11 cellular contexts compared by ENCODE assay signal in genomic region chr7:25847331-25848070, GRCh38.
DNase-seq lines count a peak whose midpoint lies in the region; ATAC-seq and TF ChIP-seq lines count a peak whose summit lies in the region.
"Had no signal": no experiment of that assay in that cellular context is flagged by ENCODE, and none has a peak within 500 bp of the region (broad histone marks: within the 10 kb centered on the region; RNA-seq: fewer than 3 reads in every experiment).

No MANE protein-coding gene starts in this region.

- H3K4me1 Mint-ChIP-seq in T-helper 2 cell treated with Interferon-gamma antibody and Interleukin-4, amounts not matched to agents 5 μg/mL and 100 μg/mL, for 36 hours (ENCODE audit: low read depth) = peaks cover 4% of the 10 kb centered on the region

- H3K27me3 Mint-ChIP-seq in T-helper 2 cell treated with Interferon-gamma antibody and Interleukin-4, amounts not matched to agents 5 μg/mL and 100 μg/mL, for 36 hours (ENCODE audit: low read depth) = peaks cover 45% of the 10 kb centered on the region

- 65% methylated on average over 6 of the region's 6 CpGs for WGBS in prostate gland

- ATAC-seq in GM21447 (IDR thresholded peaks at IDR 0.05; ENCODE audit: unreplicated experiment) = no peak

- H3K27ac ChIP-seq in prostate gland = peak overlapping the region; percentile 15 to 19

- no peak for TF ChIP-seq POLR2A in prostate gland (IDR thresholded peaks at IDR 0.05)

- H3K27ac Mint-ChIP-seq in T-helper 2 cell treated with Interferon-gamma antibody and Interleukin-4, amounts not matched to agents 5 μg/mL and 100 μg/mL, for 36 hours = no peak overlapping the region
- H3K27ac Mint-ChIP-seq: activated naive CD8-positive, alpha-beta T cell treated with anti-CD3 and anti-CD28 coated beads, Interleukin-2, amount 10 ng/mL, durations not matched to agents 7 days and 5 days had no signal

- peaks cover 9% of the 10 kb centered on the region for H3K4me1 ChIP-seq in prostate gland (replicated peaks)

- peaks cover 4% of the 10 kb centered on the region for H3K27me3 ChIP-seq in prostate gland (replicated peaks; ENCODE audit: insufficient read depth)

- no peak overlapping the region for H3K4me3 Mint-ChIP-seq in T-helper 2 cell treated with Interferon-gamma antibody and Interleukin-4, amounts not matched to agents 5 μg/mL and 100 μg/mL, for 36 hours
- H3K4me3 Mint-ChIP-seq: activated naive CD8-positive, alpha-beta T cell treated with anti-CD3 and anti-CD28 coated beads, Interleukin-2, amount 10 ng/mL, durations not matched to agents 7 days and 5 days had no signal

- DNase-seq in AG08395 (ENCODE audit: low spot score) (peak; percentile 31), RPMI7951 (ENCODE audit: low read depth) (peak; percentile 74), fibroblast of peridontal ligament (ENCODE audit: extremely low read depth) (peak; percentile 72), prostate gland (ENCODE audit: low spot score) (no peak), T-helper 9 cell (no peak), NCI-H2029 (lab: John Stamatoyannopoulos, UW) (no peak)
- no peak for DNase-seq in T-helper 2 cell treated with Interferon-gamma antibody and Interleukin-4, amounts not matched to agents 5 μg/mL and 100 μg/mL, for 36 hours (ENCODE audit: low spot score)
- DNase-seq: activated naive CD8-positive, alpha-beta T cell treated with anti-CD3 and anti-CD28 coated beads, Interleukin-2, amount 10 ng/mL, durations not matched to agents 7 days and 5 days; SHP77 treated with DMSO at 0.1 percent for 48 hours; stimulated activated CD4-positive, alpha-beta T cell treated with anti-CD3 and anti-CD28 coated beads, Interleukin-4, amount 100 ng/mL, for 24 hours had no signal

- H3K9me3 Mint-ChIP-seq in T-helper 2 cell treated with Interferon-gamma antibody and Interleukin-4, amounts not matched to agents 5 μg/mL and 100 μg/mL, for 36 hours = no peaks in the 10 kb centered on the region
- H3K9me3 Mint-ChIP-seq: activated naive CD8-positive, alpha-beta T cell treated with anti-CD3 and anti-CD28 coated beads, Interleukin-2, amount 10 ng/mL, durations not matched to agents 7 days and 5 days had no signal

- no peaks in the 10 kb centered on the region for H3K36me3 ChIP-seq in prostate gland

- TF ChIP-seq CTCF in prostate gland (IDR thresholded peaks at IDR 0.05) = no peak

- intact Hi-C loops in prostate gland (cut with DNase I) = loop anchor here (5.0 to 10.0 kb wide), 3 partner anchors 55 to 180 kb away; no protein-coding TSS in a partner anchor

- peaks cover 2% of the 10 kb centered on the region for H3K36me3 Mint-ChIP-seq in T-helper 2 cell treated with Interferon-gamma antibody and Interleukin-4, amounts not matched to agents 5 μg/mL and 100 μg/mL, for 36 hours (ENCODE audit: low read depth)
- H3K36me3 Mint-ChIP-seq: activated naive CD8-positive, alpha-beta T cell treated with anti-CD3 and anti-CD28 coated beads, Interleukin-2, amount 10 ng/mL, durations not matched to agents 7 days and 5 days had no signal

- H3K4me3 ChIP-seq in prostate gland = no peak overlapping the region

- no peaks in the 10 kb centered on the region for H3K9me3 ChIP-seq in prostate gland

Comparison
In these comparisons a context has a peak if more than half of its experiments do, and no peak if none do; other contexts are left out.
1. DNase-seq: peak in AG08395 (single experiment), RPMI7951 (single experiment) and fibroblast of peridontal ligament (single experiment); none in prostate gland (single experiment), T-helper 9 cell (single experiment), NCI-H2029 (single experiment) and T-helper 2 cell treated with Interferon-gamma antibody and Interleukin-4, amounts not matched to agents 5 μg/mL and 100 μg/mL, for 36 hours (single experiment).